ENCODE assay signal across 9 cellular contexts in the genomic region with DNA sequence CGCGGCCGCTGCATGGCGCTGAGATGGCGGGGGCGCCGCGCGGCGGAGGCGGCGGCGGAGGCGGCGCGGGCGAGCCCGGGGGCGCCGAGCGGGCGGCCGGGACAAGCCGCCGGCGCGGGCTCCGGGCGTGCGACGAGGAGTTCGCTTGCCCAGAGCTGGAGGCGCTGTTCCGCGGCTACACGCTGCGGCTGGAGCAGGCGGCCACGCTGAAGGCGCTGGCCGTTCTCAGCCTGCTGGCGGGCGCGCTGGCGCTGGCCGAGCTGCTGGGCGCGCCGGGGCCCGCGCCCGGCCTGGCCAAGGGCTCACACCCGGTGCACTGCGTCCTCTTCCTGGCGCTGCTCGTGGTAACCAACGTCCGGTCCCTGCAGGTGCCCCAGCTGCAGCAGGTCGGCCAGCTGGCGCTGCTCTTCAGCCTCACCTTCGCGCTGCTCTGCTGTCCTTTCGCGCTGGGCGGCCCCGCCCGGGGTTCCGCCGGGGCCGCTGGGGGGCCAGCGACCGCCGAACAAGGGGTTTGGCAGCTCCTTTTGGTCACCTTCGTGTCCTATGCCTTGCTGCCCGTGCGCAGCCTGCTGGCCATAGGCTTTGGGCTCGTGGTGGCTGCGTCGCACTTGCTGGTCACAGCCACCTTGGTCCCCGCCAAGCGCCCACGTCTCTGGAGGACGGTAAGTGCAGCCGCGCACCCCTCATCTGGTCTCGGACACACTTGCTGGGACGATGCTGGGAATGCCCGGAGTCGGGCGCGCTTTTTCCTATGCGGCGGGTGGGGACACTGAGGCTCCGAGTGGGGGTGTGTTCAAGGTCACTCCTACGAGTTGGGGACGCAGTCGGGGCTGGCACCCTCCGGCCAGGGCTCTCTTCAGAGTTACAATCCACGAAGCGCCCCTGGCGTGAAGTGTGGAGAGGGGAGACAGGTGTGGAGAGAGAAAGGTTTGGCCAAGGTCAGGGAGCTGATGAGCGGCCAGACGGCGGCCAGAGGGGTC. TPM values are rescaled to one million over a fixed set of nuclear protein-coding genes. Genes with fewer than 3 reads are reported as not detected.
DNase-seq lines count a peak whose midpoint lies in the region; ATAC-seq and TF ChIP-seq lines count a peak whose summit lies in the region.
"Had no signal": no experiment of that assay in that cellular context is flagged by ENCODE, and none has a peak within 500 bp of the region (broad histone marks: within the 10 kb centered on the region; RNA-seq: fewer than 3 reads in every experiment).

No MANE protein-coding gene starts in this region.

- peak overlapping the region; percentile 71 for H3K4me3 ChIP-seq in trophoblast cell (ENCODE audit: low read depth, low read length)

- no peak overlapping the region for H3K18ac ChIP-seq in trophoblast cell (ENCODE audit: low read length)

- no peaks in the 10 kb centered on the region for H3K9me3 Mint-ChIP-seq in T-helper 2 cell treated with Interferon-gamma antibody and Interleukin-4, amounts not matched to agents 5 μg/mL and 100 μg/mL, for 36 hours
- H3K9me3 Mint-ChIP-seq: activated naive CD4-positive, alpha-beta T cell treated with anti-CD3 and anti-CD28 coated beads, Interleukin-2, amount 50 U/mL, for 24 hours had no signal

- H3K27me3 ChIP-seq in foreskin keratinocyte (peaks cover 74% of the 10 kb centered on the region), trophoblast cell (ENCODE audit: insufficient read depth, low read length) (peaks cover 27% of the 10 kb centered on the region)

- peak overlapping the region; percentile 51 for H3K4me3 Mint-ChIP-seq in T-helper 2 cell treated with Interferon-gamma antibody and Interleukin-4, amounts not matched to agents 5 μg/mL and 100 μg/mL, for 36 hours
- H3K4me3 Mint-ChIP-seq: activated naive CD4-positive, alpha-beta T cell treated with anti-CD3 and anti-CD28 coated beads, Interleukin-2, amount 50 U/mL, for 24 hours had no signal

- no peaks in the 10 kb centered on the region for H3K9me3 ChIP-seq in trophoblast cell (ENCODE audit: insufficient read depth, low read depth, low read length)

- peak overlapping the region; percentile 98 for H3K4me2 ChIP-seq in trophoblast cell (ENCODE audit: low read length)

- H3K36me3 ChIP-seq in trophoblast cell (ENCODE audit: control insufficient read depth in 1 of 2, insufficient read depth in 2 of 2, low read length in 2 of 2) = no peaks in the 10 kb centered on the region

- H3K79me1 ChIP-seq in trophoblast cell (ENCODE audit: low read length) = no peaks in the 10 kb centered on the region

- H4K91ac ChIP-seq in trophoblast cell (ENCODE audit: low read depth, low read length) = no peak overlapping the region

- H3K36me3 Mint-ChIP-seq in T-helper 2 cell treated with Interferon-gamma antibody and Interleukin-4, amounts not matched to agents 5 μg/mL and 100 μg/mL, for 36 hours (ENCODE audit: low read depth) = no peaks in the 10 kb centered on the region
- H3K36me3 Mint-ChIP-seq: activated naive CD4-positive, alpha-beta T cell treated with anti-CD3 and anti-CD28 coated beads, Interleukin-2, amount 50 U/mL, for 24 hours had no signal

- peak; percentile 51 for ATAC-seq in HG03280 (IDR thresholded peaks at IDR 0.05; ENCODE audit: unreplicated experiment)
- ATAC-seq in foreskin keratinocyte = peak; percentile 63
- no peak for ATAC-seq in GM21381 (IDR thresholded peaks at IDR 0.05; ENCODE audit: unreplicated experiment)
- no peak for ATAC-seq in GM19455 (IDR thresholded peaks at IDR 0.05; ENCODE audit: unreplicated experiment)

- H3K27ac ChIP-seq in foreskin keratinocyte = no peak overlapping the region
- H3K27ac ChIP-seq in trophoblast cell (ENCODE audit: low read depth, low read length) = no peak overlapping the region

- H3K27me3 Mint-ChIP-seq in T-helper 2 cell treated with Interferon-gamma antibody and Interleukin-4, amounts not matched to agents 5 μg/mL and 100 μg/mL, for 36 hours (ENCODE audit: low read depth) = peaks cover 54% of the 10 kb centered on the region

- H3K4me1 Mint-ChIP-seq in T-helper 2 cell treated with Interferon-gamma antibody and Interleukin-4, amounts not matched to agents 5 μg/mL and 100 μg/mL, for 36 hours (ENCODE audit: low read depth) = no peaks in the 10 kb centered on the region
- H3K4me1 Mint-ChIP-seq: activated naive CD4-positive, alpha-beta T cell treated with anti-CD3 and anti-CD28 coated beads, Interleukin-2, amount 50 U/mL, for 24 hours had no signal

- no peak overlapping the region for H2BK120ac ChIP-seq in trophoblast cell (ENCODE audit: insufficient read depth, low read length, poor library complexity)

- H2BK12ac ChIP-seq in trophoblast cell (ENCODE audit: low read length) = no peak overlapping the region

- peak overlapping the region; percentile 37 for H4K8ac ChIP-seq in trophoblast cell (ENCODE audit: low read depth, low read length)

- H3K14ac ChIP-seq in trophoblast cell (ENCODE audit: low read length) = peak overlapping the region; percentile 4

- H3K4ac ChIP-seq in trophoblast cell (ENCODE audit: low read depth, low read length) = no peak overlapping the region

- WGBS in trophoblast cell (ENCODE audit: extremely low coverage, insufficient coverage, insufficient read length) = no CpG with 5 or more reads among the region's 104 CpGs

- H2AFZ ChIP-seq in trophoblast cell (ENCODE audit: insufficient read depth, low read length, poor library complexity) = peak overlapping the region; percentile 71

- no peaks in the 10 kb centered on the region for H3K4me1 ChIP-seq in foreskin keratinocyte
- peaks cover 11 to 13% of the 10 kb centered on the region in 2 experiments for H3K4me1 ChIP-seq in trophoblast cell (ENCODE audit: control insufficient read depth in 1 of 2, insufficient read depth in 2 of 2, low read length in 2 of 2)

- TF ChIP-seq CTCF in foreskin keratinocyte (conservative IDR thresholded peaks at IDR 0.05) = peak; percentile 23

- DNase-seq in DMS79 treated with DMSO at 0.1 percent for 48 hours (lab: John Stamatoyannopoulos, UW) = peak; percentile 58
- no peak for DNase-seq in DMS79 (lab: John Stamatoyannopoulos, UW)
- peak; percentile 16 for DNase-seq in T-helper 2 cell treated with Interferon-gamma antibody and Interleukin-4, amounts not matched to agents 5 μg/mL and 100 μg/mL, for 36 hours (ENCODE audit: low spot score)
- DNase-seq in foreskin keratinocyte = peak in 1 of 2 donors; percentile 14
- peak; percentile 5 to 58 for DNase-seq in trophoblast cell

- H2BK5ac ChIP-seq in trophoblast cell (ENCODE audit: low read depth, low read length, poor library complexity) = no peak overlapping the region

- H2AK5ac ChIP-seq in trophoblast cell (ENCODE audit: low read length) = no peak overlapping the region

- no peak overlapping the region for H4K12ac ChIP-seq in trophoblast cell (ENCODE audit: low read depth, low read length)

- H3K27ac Mint-ChIP-seq in T-helper 2 cell treated with Interferon-gamma antibody and Interleukin-4, amounts not matched to agents 5 μg/mL and 100 μg/mL, for 36 hours = no peak overlapping the region
- H3K27ac Mint-ChIP-seq: activated naive CD4-positive, alpha-beta T cell treated with anti-CD3 and anti-CD28 coated beads, Interleukin-2, amount 50 U/mL, for 24 hours had no signal

- H3K23ac ChIP-seq in trophoblast cell (ENCODE audit: low read length) = no peak overlapping the region

- no peaks in the 10 kb centered on the region for H3K79me2 ChIP-seq in trophoblast cell (ENCODE audit: control insufficient read depth, insufficient read depth, low read length, poor library complexity)

- no peak overlapping the region for H3K9ac ChIP-seq in trophoblast cell (ENCODE audit: low read length)

RNA-seq across cellular contexts. Expression of gene ADCY1, which starts 0.6 kb away (rescaled TPM):
- total RNA-seq in foreskin keratinocyte = 0.56 and 0.58 TPM in 2 replicates
- 0.21 and 0.27 TPM in 2 replicates for polyA plus RNA-seq in foreskin keratinocyte
- 3.1 and 3.2 TPM in 2 replicates for polyA plus RNA-seq in trophoblast cell (2013)

Comparison
In these comparisons a context has a peak if more than half of its experiments do, and no peak if none do; other contexts are left out.
1. ATAC-seq: peak in HG03280 (single experiment) and foreskin keratinocyte (single experiment); none in GM21381 (single experiment) and GM19455 (single experiment).